ENCODE assay signal across 8 cellular contexts in the genomic region with DNA sequence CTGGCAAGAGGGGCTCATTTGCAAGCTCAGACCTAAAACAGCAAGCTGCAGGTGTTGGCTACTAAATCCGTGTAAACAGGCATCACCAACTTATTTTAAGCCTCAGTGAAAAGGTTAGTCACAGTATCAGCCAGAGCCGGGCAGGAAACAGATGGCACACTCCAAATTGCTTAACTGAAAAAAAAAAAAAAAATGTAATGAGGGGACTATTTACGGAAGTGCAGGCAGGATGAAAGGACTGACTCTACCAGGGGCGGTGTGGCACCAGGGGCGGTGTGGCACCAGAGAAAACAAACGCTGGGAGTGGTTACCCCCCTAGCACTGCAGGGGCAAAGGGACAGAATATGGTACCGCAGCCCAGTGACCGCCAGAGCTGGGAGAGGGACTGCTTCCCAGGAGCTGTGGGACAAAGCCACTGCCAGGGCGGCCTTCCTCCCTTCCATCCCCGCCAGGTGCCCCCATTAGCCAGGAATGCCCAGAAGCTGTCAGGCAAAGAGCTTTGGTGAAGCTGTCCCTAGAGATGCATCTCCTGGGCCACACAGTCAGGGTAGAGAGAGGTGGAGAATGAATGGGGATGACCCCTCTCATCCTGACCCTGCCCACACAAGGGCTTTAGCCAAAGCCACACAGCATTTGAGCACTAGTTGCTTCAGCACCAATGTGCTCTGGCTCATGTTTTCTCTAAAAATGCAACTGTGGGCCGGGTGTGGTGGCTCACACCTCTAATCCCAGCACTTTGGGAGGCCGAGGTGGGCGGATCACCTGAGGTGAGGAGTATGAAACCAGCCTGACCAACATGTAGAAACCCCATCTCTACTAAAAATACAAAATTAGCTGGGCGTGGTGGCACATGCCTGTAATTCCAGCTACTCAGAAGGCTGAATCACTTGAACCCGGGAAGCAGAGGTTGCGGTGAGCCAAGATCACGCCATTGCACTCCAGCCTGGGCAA. TPM values are rescaled to one million over a fixed set of nuclear protein-coding genes. Genes with fewer than 3 reads are reported as not detected.
DNase-seq lines count a peak whose midpoint lies in the region; ATAC-seq and TF ChIP-seq lines count a peak whose summit lies in the region.

No MANE protein-coding gene starts in this region.

- no peak overlapping the region for H3K4me2 ChIP-seq in PC-3 (ENCODE audit: low read length)

- H3K9ac ChIP-seq in PC-3 (ENCODE audit: low read length): no peak overlapping the region

- H3K4me3 ChIP-seq in WERI-Rb-1 (ENCODE audit: low read depth, low read length): no peak overlapping the region
- H3K4me3 ChIP-seq in PC-3 (ENCODE audit: low read length): no peak overlapping the region

- CTCF ChIA-PET in PC-3 (lab: Charles Lee): no interaction called here

- H3K9me2 ChIP-seq in PC-3 (replicated peaks; ENCODE audit: low read length): no peaks in the 10 kb centered on the region

- H4K20me1 ChIP-seq in PC-3 (ENCODE audit: low read length): no peaks in the 10 kb centered on the region

- H3K4me3 Mint-ChIP-seq in immature natural killer cell: peak overlapping the region; percentile 58 to 71 (median 60)
- no peak overlapping the region for H3K4me3 Mint-ChIP-seq in T-helper 2 cell treated with Interferon-gamma antibody and Interleukin-4, amounts not matched to agents 5 μg/mL and 100 μg/mL, for 36 hours

- H3K9me3 ChIP-seq in WERI-Rb-1 (ENCODE audit: severe bottlenecking) (no peaks in the 10 kb centered on the region), PC-3 (ENCODE audit: low read length) (no peaks in the 10 kb centered on the region)

- no peak overlapping the region for H2AFZ ChIP-seq in PC-3 (ENCODE audit: low read length)

- TF ChIP-seq CTCF in WERI-Rb-1 (IDR thresholded peaks at IDR 0.05; ENCODE audit: low read depth, low read length) (no peak), PC-3 (conservative IDR thresholded peaks at IDR 0.05; ENCODE audit: low read depth, low read length) (no peak)

- no peaks in the 10 kb centered on the region for H3K27me3 ChIP-seq in WERI-Rb-1 (ENCODE audit: insufficient read depth, low read depth, severe bottlenecking)
- H3K27me3 ChIP-seq in PC-3 (ENCODE audit: low read length): no peaks in the 10 kb centered on the region

- peaks cover 2 to 4% (median 4%) of the 10 kb centered on the region in 3 donors for H3K27me3 Mint-ChIP-seq in immature natural killer cell (ENCODE audit: low read depth in 3 of 3)
- no peaks in the 10 kb centered on the region for H3K27me3 Mint-ChIP-seq in T-helper 2 cell treated with Interferon-gamma antibody and Interleukin-4, amounts not matched to agents 5 μg/mL and 100 μg/mL, for 36 hours (ENCODE audit: low read depth)

- peak; percentile 82 for ATAC-seq in HG02623 (IDR thresholded peaks at IDR 0.05; ENCODE audit: unreplicated experiment)
- no peak for ATAC-seq in PC-3

- BruUV-seq in PC-3 (replicated peaks; lab: Mats Ljungman, UMichigan): no TSS peak

- no peaks in the 10 kb centered on the region for H3K9me3 Mint-ChIP-seq in immature natural killer cell
- no peaks in the 10 kb centered on the region for H3K9me3 Mint-ChIP-seq in T-helper 2 cell treated with Interferon-gamma antibody and Interleukin-4, amounts not matched to agents 5 μg/mL and 100 μg/mL, for 36 hours

- H3F3A ChIP-seq in PC-3 (ENCODE audit: low read length, unreplicated experiment): no peaks in the 10 kb centered on the region

- H3K36me3 ChIP-seq in WERI-Rb-1: no peaks in the 10 kb centered on the region
- no peaks in the 10 kb centered on the region for H3K36me3 ChIP-seq in PC-3 (ENCODE audit: low read depth, low read length)

- H3K79me2 ChIP-seq in PC-3 (ENCODE audit: low read length): no peaks in the 10 kb centered on the region

- peak; percentile 20 for DNase-seq in activated CD4-positive, alpha-beta T cell treated with anti-CD3 and anti-CD28 coated beads for 48 hours
- no peak for DNase-seq in activated CD4-positive, alpha-beta T cell treated with anti-CD3 and anti-CD28 coated beads, Interleukin-2, amount 50 U/mL, for 48 hours
- DNase-seq in NCI-H1417 (lab: John Stamatoyannopoulos, UW): peak in 2 of 3 experiments; percentile 44 to 82
- DNase-seq in WERI-Rb-1: peak; percentile 76
- DNase-seq in immature natural killer cell: peak; percentile 36 to 40 (median 36)
- DNase-seq in PC-3: no peak
- no peak for DNase-seq in T-helper 2 cell treated with Interferon-gamma antibody and Interleukin-4, amounts not matched to agents 5 μg/mL and 100 μg/mL, for 36 hours (ENCODE audit: low spot score)

- POLR2A ChIA-PET in PC-3 (lab: Charles Lee; ENCODE audit: unreplicated experiment): interaction anchor here (0.6 kb wide), 2 partner anchors 53 to 217 kb away, joined by 5 read pairs; no protein-coding TSS in a partner anchor

- H3K36me3 Mint-ChIP-seq in immature natural killer cell: no peaks in the 10 kb centered on the region
- no peaks in the 10 kb centered on the region for H3K36me3 Mint-ChIP-seq in T-helper 2 cell treated with Interferon-gamma antibody and Interleukin-4, amounts not matched to agents 5 μg/mL and 100 μg/mL, for 36 hours (ENCODE audit: low read depth)

- H3K4me1 ChIP-seq in PC-3 (ENCODE audit: insufficient read depth, low read length): peaks cover 12% of the 10 kb centered on the region

- intact Hi-C loops in PC-3 (cut with micrococcal nuclease): no loop called here

- H3K27ac ChIP-seq in WERI-Rb-1: peak overlapping the region; percentile 47
- no peak overlapping the region for H3K27ac ChIP-seq in PC-3 (ENCODE audit: low read length)

- peak overlapping the region; percentile 10 to 82 (median 52) for H3K27ac Mint-ChIP-seq in immature natural killer cell
- H3K27ac Mint-ChIP-seq in T-helper 2 cell treated with Interferon-gamma antibody and Interleukin-4, amounts not matched to agents 5 μg/mL and 100 μg/mL, for 36 hours: no peak overlapping the region

- peaks cover 17 to 24% of the 10 kb centered on the region in 2 donors for H3K4me1 Mint-ChIP-seq in immature natural killer cell
- peaks cover 9% of the 10 kb centered on the region for H3K4me1 Mint-ChIP-seq in T-helper 2 cell treated with Interferon-gamma antibody and Interleukin-4, amounts not matched to agents 5 μg/mL and 100 μg/mL, for 36 hours (ENCODE audit: low read depth)

RNA-seq across cellular contexts. Expression of a gene that starts 39.6 kb away (rescaled TPM):
- polyA plus RNA-seq in immature natural killer cell: 10 to 100 TPM; 22.5 to 68.8 (median 49.3) TPM
- total RNA-seq in PC-3 (2014; rRNA removed): 16.0 and 21.8 TPM in 2 replicates

RNA-seq across cellular contexts. Expression of a gene that starts 47.4 kb away (rescaled TPM):
- 10 to 100 TPM in 2 of 3 donors, 1 to 10 TPM in 1; 7.5 to 12.3 (median 11.2) TPM for polyA plus RNA-seq in immature natural killer cell
- total RNA-seq in PC-3 (2014; rRNA removed): 6.9 and 10.9 TPM in 2 replicates

Comparison
In these comparisons a context has a peak if more than half of its experiments do, and no peak if none do; other contexts are left out.
1. DNase-seq: peak in activated CD4-positive, alpha-beta T cell treated with anti-CD3 and anti-CD28 coated beads for 48 hours (single experiment), NCI-H1417 (2 of 3), WERI-Rb-1 (single experiment) and immature natural killer cell (3 of 3); none in activated CD4-positive, alpha-beta T cell treated with anti-CD3 and anti-CD28 coated beads, Interleukin-2, amount 50 U/mL, for 48 hours (0 of 2), PC-3 (single experiment) and T-helper 2 cell treated with Interferon-gamma antibody and Interleukin-4, amounts not matched to agents 5 μg/mL and 100 μg/mL, for 36 hours (single experiment).